Comparison of ENCODE assay signal across 28 cellular contexts in genomic region chr6:15160812-15161211, GRCh38.
DNase-seq lines count a peak whose midpoint lies in the region; ATAC-seq, FAIRE-seq and TF ChIP-seq lines count a peak whose summit lies in the region.
"Had no signal": no experiment of that assay in that cellular context is flagged by ENCODE, and none has a peak within 500 bp of the region (broad histone marks: within the 10 kb centered on the region; RNA-seq: fewer than 3 reads in every experiment).

No MANE protein-coding gene starts in this region.

- POLR2A ChIA-PET in HepG2 (lab: Yijun Ruan, JAX), result no interaction called here

- H3K36me3 ChIP-seq in HepG2 (replicated peaks in 1 of 2; ENCODE audit: control insufficient read depth in 1 of 2, insufficient read depth in 2 of 2, low read length in 2 of 2) (no peaks in the 10 kb centered on the region), right lobe of liver (no peaks in the 10 kb centered on the region), SK-N-MC (ENCODE audit: insufficient read depth, low read length) (no peaks in the 10 kb centered on the region), neural progenitor cell (no peaks in the 10 kb centered on the region)
- H3K36me3 ChIP-seq: BLaER1 treated with 17β-estradiol and CSF1 and Interleukin-3, amounts not matched to agents 10 nM and 100 nM had no signal

- in situ Hi-C loops in HepG2 (cut with HindIII; ENCODE audit: extremely low pct_ligation_motif_present, low pct_unique_long_range_greater_than_20kb), result no loop called here

- CTCF ChIA-PET in HepG2 (lab: Yijun Ruan, JAX; ENCODE audit: low intra/inter-chr PET ratio, low total read pairs), result no interaction called here
- CTCF ChIA-PET in Calu3 (lab: Charles Lee), result no interaction called here

- DNase-seq in HepG2 (ENCODE audit: low spot score) (no peak), right lobe of liver (no peak), SK-N-MC (ENCODE audit: low read depth, low spot score) (no peak), fibroblast of mammary gland (ENCODE audit: low read depth) (peak; percentile 41), stromal cell of bone marrow (ENCODE audit: low read depth) (peak; percentile 5), neural progenitor cell (ENCODE audit: low spot score) (no peak), Calu3 (no peak), H4 (ENCODE audit: low spot score) (no peak)
- DNase-seq: 8988T; ACHN; CD4-positive, alpha-beta T cell; DMS53; H9; HFFc6; Kasumi-1; NCI-H1092 treated with DMSO at 0.1 percent for 48 hours; NCI-H1436; NCI-H187; NCI-H2081 treated with DMSO at 0.1 percent for 48 hours; NCI-H2171 treated with DMSO at 0.1 percent for 48 hours; NCI-H345; NCI-H524; NCI-H748 treated with DMSO at 0.1 percent for 48 hours; T-cell had no signal

- H3K27ac ChIP-seq in HepG2 (ENCODE audit: extremely low read length, insufficient read depth, low read length), result no peak overlapping the region
- H3K27ac ChIP-seq in right lobe of liver, result no peak overlapping the region
- H3K27ac ChIP-seq in SK-N-MC, result 0 out of 2 replicates have a peak overlapping the region, but pooled peaks have one; percentile 12
- no peak overlapping the region for H3K27ac ChIP-seq in neural progenitor cell
- H3K27ac ChIP-seq: BLaER1 treated with 17β-estradiol and CSF1 and Interleukin-3, amounts not matched to agents 10 nM and 100 nM had no signal

- ATAC-seq in HepG2 (no peak), right lobe of liver (no peak)
- ATAC-seq: T-cell had no signal

- H3K79me2 ChIP-seq in HepG2 (ENCODE audit: insufficient read depth, low read length), result no peaks in the 10 kb centered on the region
- no peaks in the 10 kb centered on the region for H3K79me2 ChIP-seq in neural progenitor cell (ENCODE audit: low read depth)

- H3F3A ChIP-seq in neural progenitor cell (ENCODE audit: low read depth), result peaks cover 2% of the 10 kb centered on the region

- BruUV-seq in HepG2 (replicated peaks; lab: Mats Ljungman, UMichigan) (no TSS peak), Calu3 (replicated peaks; lab: Mats Ljungman, UMichigan) (no TSS peak)

- 37% methylated on average over 2 of the region's 2 CpGs for WGBS in HepG2 (ENCODE audit: low lambda C conversion rate)
- 83% methylated on average over 2 of the region's 2 CpGs for WGBS in right lobe of liver (ENCODE audit: insufficient coverage, low coverage, low lambda C conversion rate, missing lambda C conversion rate)

- H3K4me1 ChIP-seq in HepG2 (ENCODE audit: insufficient read depth, low read length) (no peaks in the 10 kb centered on the region), right lobe of liver (no peaks in the 10 kb centered on the region), neural progenitor cell (peaks cover 3% of the 10 kb centered on the region)
- H3K4me1 ChIP-seq: BLaER1 treated with 17β-estradiol and CSF1 and Interleukin-3, amounts not matched to agents 10 nM and 100 nM had no signal

- no peak for TF ChIP-seq RAD21 in HepG2 (CRISPR knock-in tag; IDR thresholded peaks at IDR 0.05)

- FAIRE-seq in HepG2 (lab: Jason Lieb, UNC), result no peak
- FAIRE-seq: G401.6, GM19239, RCC 7860 had no signal

- no peak overlapping the region for H3K4me3 ChIP-seq in HepG2 (replicated peaks in 1 of 3; ENCODE audit: insufficient read depth in 1 of 3, low read depth in 2 of 3, low read length in 3 of 3)
- no peak overlapping the region for H3K4me3 ChIP-seq in right lobe of liver
- no peak overlapping the region for H3K4me3 ChIP-seq in SK-N-MC
- H3K4me3 ChIP-seq in fibroblast of mammary gland (ENCODE audit: control insufficient read depth, low read depth, low read length), result no peak overlapping the region
- H3K4me3 ChIP-seq in neural progenitor cell, result no peak overlapping the region
- H3K4me3 ChIP-seq: BLaER1 treated with 17β-estradiol and CSF1 and Interleukin-3, amounts not matched to agents 10 nM and 100 nM had no signal

- peaks cover 8% of the 10 kb centered on the region for H3K4me1 Mint-ChIP-seq in neural progenitor cell
- H3K4me1 Mint-ChIP-seq in Calu3 (ENCODE audit: low read depth, unreplicated experiment), result no peaks in the 10 kb centered on the region
- H3K4me1 Mint-ChIP-seq: T-cell had no signal

- H3K36me3 Mint-ChIP-seq in neural progenitor cell (no peaks in the 10 kb centered on the region), Calu3 (ENCODE audit: insufficient read depth, unreplicated experiment) (no peaks in the 10 kb centered on the region)
- H3K36me3 Mint-ChIP-seq: T-cell had no signal

- H3K27me3 ChIP-seq in HepG2 (ENCODE audit: control insufficient read depth in 1 of 2, insufficient read depth in 2 of 2, low read length in 2 of 2) (no peaks in the 10 kb centered on the region), right lobe of liver (no peaks in the 10 kb centered on the region), neural progenitor cell (no peaks in the 10 kb centered on the region)
- H3K27me3 ChIP-seq: BLaER1 treated with 17β-estradiol and CSF1 and Interleukin-3, amounts not matched to agents 10 nM and 100 nM had no signal

- no peaks in the 10 kb centered on the region for H3K9me3 Mint-ChIP-seq in neural progenitor cell
- H3K9me3 Mint-ChIP-seq in Calu3 (ENCODE audit: low read depth, unreplicated experiment), result no peaks in the 10 kb centered on the region
- H3K9me3 Mint-ChIP-seq: CD4-positive, alpha-beta T cell; H9; HFFc6; T-cell had no signal

- TF ChIP-seq EP300 in HepG2 (IDR thresholded peaks at IDR 0.05; ENCODE audit: low read depth in 2 of 2, low read length in 2 of 2), result no peak
- no peak for TF ChIP-seq EP300 in HepG2 (CRISPR knock-in tag; IDR thresholded peaks at IDR 0.05; ENCODE audit: borderline replicate concordance)

- H3K27ac Mint-ChIP-seq in neural progenitor cell, result no peak overlapping the region
- no peak overlapping the region for H3K27ac Mint-ChIP-seq in Calu3 (ENCODE audit: unreplicated experiment)
- H3K27ac Mint-ChIP-seq: CD4-positive, alpha-beta T cell; HFFc6; T-cell had no signal

- TF ChIP-seq POLR2A in HepG2 (IDR thresholded peaks at IDR 0.05; ENCODE audit: insufficient read depth in 1 of 2, low read depth in 2 of 2, low read length in 2 of 2) (no peak), right lobe of liver (IDR thresholded peaks at IDR 0.05) (no peak)

- no peaks in the 10 kb centered on the region for H4K20me1 ChIP-seq in HepG2 (ENCODE audit: insufficient read depth, low read length)
- H4K20me1 ChIP-seq in neural progenitor cell (ENCODE audit: low read depth), result no peaks in the 10 kb centered on the region
- H4K20me1 ChIP-seq: BLaER1 treated with 17β-estradiol and CSF1 and Interleukin-3, amounts not matched to agents 10 nM and 100 nM had no signal

- no peak overlapping the region for H3K9ac ChIP-seq in HepG2 (ENCODE audit: insufficient read depth, low read depth, low read length)
- H3K9ac ChIP-seq in SK-N-MC (ENCODE audit: insufficient read length), result no peak overlapping the region
- H3K9ac ChIP-seq in neural progenitor cell, result no peak overlapping the region
- H3K9ac ChIP-seq: BLaER1 treated with 17β-estradiol and CSF1 and Interleukin-3, amounts not matched to agents 10 nM and 100 nM had no signal

- TF ChIP-seq CTCF in HepG2 (CRISPR knock-in tag; IDR thresholded peaks at IDR 0.05), result no peak
- TF ChIP-seq CTCF in right lobe of liver (IDR thresholded peaks at IDR 0.05), result no peak
- TF ChIP-seq CTCF in fibroblast of mammary gland (conservative IDR thresholded peaks at IDR 0.05; ENCODE audit: control insufficient read depth, insufficient read depth, low read depth, low read length), result no peak
- no peak for TF ChIP-seq CTCF in neural progenitor cell (IDR thresholded peaks at IDR 0.05)
- no peak for TF ChIP-seq CTCF in Calu3 (IDR thresholded peaks at IDR 0.05; ENCODE audit: unreplicated experiment)

- intact Hi-C loops in HepG2 (cut with micrococcal nuclease; ENCODE audit: unreplicated experiment), result no loop called here
- intact Hi-C loops in right lobe of liver (cut with DNase I), result no loop called here
- intact Hi-C loops in Calu3 (cut with micrococcal nuclease; ENCODE audit: unreplicated experiment), result no loop called here

- H3K4me3 Mint-ChIP-seq in neural progenitor cell (no peak overlapping the region), Calu3 (ENCODE audit: low read depth, unreplicated experiment) (no peak overlapping the region)
- H3K4me3 Mint-ChIP-seq: CD4-positive, alpha-beta T cell; H9; HFFc6; T-cell had no signal

- no peaks in the 10 kb centered on the region for H3K9me3 ChIP-seq in HepG2 (ENCODE audit: low read length)
- H3K9me3 ChIP-seq in right lobe of liver, result no peaks in the 10 kb centered on the region
- H3K9me3 ChIP-seq in SK-N-MC (ENCODE audit: low read depth, low read length), result no peaks in the 10 kb centered on the region
- H3K9me3 ChIP-seq in neural progenitor cell (ENCODE audit: low read depth), result no peaks in the 10 kb centered on the region

- peaks cover 2% of the 10 kb centered on the region for H3K27me3 Mint-ChIP-seq in neural progenitor cell (ENCODE audit: insufficient read depth, low read depth)
- H3K27me3 Mint-ChIP-seq in Calu3 (ENCODE audit: unreplicated experiment), result no peaks in the 10 kb centered on the region
- H3K27me3 Mint-ChIP-seq: CD4-positive, alpha-beta T cell; T-cell had no signal

- H2AFZ ChIP-seq in HepG2 (ENCODE audit: low read length) (no peak overlapping the region), neural progenitor cell (replicated peaks) (no peak overlapping the region)

- no peak overlapping the region for H3K4me2 ChIP-seq in HepG2 (ENCODE audit: low read depth, low read length)
- no peak overlapping the region for H3K4me2 ChIP-seq in neural progenitor cell
- H3K4me2 ChIP-seq: BLaER1 treated with 17β-estradiol and CSF1 and Interleukin-3, amounts not matched to agents 10 nM and 100 nM had no signal

TF ChIP-seq in HepG2, 621 proteins besides CTCF, POLR2A, EP300 and RAD21:
- TF ChIP-seq CEBPB (IDR thresholded peaks at IDR 0.05; ENCODE audit: borderline replicate concordance, low read depth, low read length) (0 out of 2 replicates have a peak, but pooled peaks have one; percentile 14), PCBP1 (IDR thresholded peaks at IDR 0.05; ENCODE audit: borderline replicate concordance, low read depth, low read length) (no peak)

Comparison
In these comparisons a context has a peak if more than half of its experiments do, and no peak if none do; other contexts are left out.
1. DNase-seq: peak in fibroblast of mammary gland (single experiment) and stromal cell of bone marrow (single experiment); none in HepG2 (single experiment), right lobe of liver (0 of 3), SK-N-MC (single experiment), neural progenitor cell (single experiment), Calu3 (single experiment) and H4 (single experiment).